8 cellular contexts compared by ENCODE assay signal in the genomic region with DNA sequence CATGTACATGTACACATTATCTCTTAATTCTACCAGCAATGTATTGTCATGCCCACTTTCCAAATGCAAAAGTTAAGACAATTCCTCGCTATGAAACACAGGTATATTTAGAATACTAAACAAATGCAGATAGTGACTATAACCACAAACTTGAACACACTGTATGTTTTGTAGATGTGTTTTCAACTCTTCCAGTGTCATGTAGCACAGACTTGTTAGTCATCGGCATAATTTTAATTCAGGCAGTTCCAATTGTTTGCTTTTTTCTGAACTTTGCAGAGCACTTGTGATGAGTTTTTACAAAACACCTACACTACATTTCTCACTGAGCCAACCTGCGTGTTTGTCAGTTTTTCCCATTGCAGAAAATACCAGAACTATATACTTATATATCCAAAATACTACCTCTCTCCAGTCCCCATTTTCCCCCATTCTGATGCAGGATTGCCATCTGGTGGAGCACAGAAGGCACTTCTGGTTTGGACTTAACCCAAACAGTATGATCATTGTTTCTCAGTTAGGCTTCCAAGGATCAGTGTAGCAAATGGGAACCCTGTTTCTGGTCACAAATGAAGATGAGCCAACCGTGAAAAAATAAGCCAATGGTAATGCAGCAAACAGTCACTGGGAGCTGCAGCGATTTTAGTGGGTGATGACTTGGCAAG.
DNase-seq lines count a peak whose midpoint lies in the region; ATAC-seq and TF ChIP-seq lines count a peak whose summit lies in the region.

No MANE protein-coding gene starts in this region.

- H3K27me3 ChIP-seq in cardiac muscle cell = no peaks in the 10 kb centered on the region

- POLR2A ChIA-PET in activated CD4-positive, alpha-beta T cell treated with anti-CD3 and anti-CD28 coated beads for 36 hours (lab: Charles Lee) = no interaction called here
- POLR2A ChIA-PET in activated CD4-positive, alpha-beta T cell treated with anti-CD3 and anti-CD28 coated beads, Interleukin-2, amount 10 ng/mL, durations not matched to agents 7 days and 5 days (lab: Charles Lee) = no interaction called here

- no peak overlapping the region for H3K4me3 Mint-ChIP-seq in activated CD4-positive, alpha-beta T cell treated with anti-CD3 and anti-CD28 coated beads for 36 hours
- no peak overlapping the region for H3K4me3 Mint-ChIP-seq in activated CD4-positive, alpha-beta T cell treated with anti-CD3 and anti-CD28 coated beads, Interleukin-2, amount 10 ng/mL, durations not matched to agents 7 days and 5 days

- H3K9me3 Mint-ChIP-seq in activated CD4-positive, alpha-beta T cell treated with anti-CD3 and anti-CD28 coated beads for 36 hours (ENCODE audit: low read depth) = no peaks in the 10 kb centered on the region
- no peaks in the 10 kb centered on the region for H3K9me3 Mint-ChIP-seq in activated CD4-positive, alpha-beta T cell treated with anti-CD3 and anti-CD28 coated beads, Interleukin-2, amount 10 ng/mL, durations not matched to agents 7 days and 5 days

- H3K4me3 ChIP-seq in cardiac muscle cell (no peak overlapping the region), skeletal muscle cell (ENCODE audit: low read depth, low read length) (no peak overlapping the region)

- H3K9me3 ChIP-seq in cardiac muscle cell (ENCODE audit: low read depth) = no peaks in the 10 kb centered on the region

- H3K36me3 Mint-ChIP-seq in activated CD4-positive, alpha-beta T cell treated with anti-CD3 and anti-CD28 coated beads for 36 hours (ENCODE audit: low read depth) = no peaks in the 10 kb centered on the region
- no peaks in the 10 kb centered on the region for H3K36me3 Mint-ChIP-seq in activated CD4-positive, alpha-beta T cell treated with anti-CD3 and anti-CD28 coated beads, Interleukin-2, amount 10 ng/mL, durations not matched to agents 7 days and 5 days (ENCODE audit: low read depth)

- H3K36me3 ChIP-seq in cardiac muscle cell = no peaks in the 10 kb centered on the region

- no peak for ATAC-seq in activated CD4-positive, alpha-beta T cell treated with anti-CD3 and anti-CD28 coated beads for 36 hours
- no peak for ATAC-seq in GM19455 (IDR thresholded peaks at IDR 0.05; ENCODE audit: unreplicated experiment)
- ATAC-seq in HG03175 (IDR thresholded peaks at IDR 0.05; ENCODE audit: unreplicated experiment) = no peak

- no peak overlapping the region for H3K27ac Mint-ChIP-seq in activated CD4-positive, alpha-beta T cell treated with anti-CD3 and anti-CD28 coated beads for 36 hours
- no peak overlapping the region for H3K27ac Mint-ChIP-seq in activated CD4-positive, alpha-beta T cell treated with anti-CD3 and anti-CD28 coated beads, Interleukin-2, amount 10 ng/mL, durations not matched to agents 7 days and 5 days

- peak; percentile 87 for TF ChIP-seq CTCF in cardiac muscle cell (IDR thresholded peaks at IDR 0.05; ENCODE audit: low read depth, low read length)

- no peaks in the 10 kb centered on the region for H3K4me1 Mint-ChIP-seq in activated CD4-positive, alpha-beta T cell treated with anti-CD3 and anti-CD28 coated beads for 36 hours
- no peaks in the 10 kb centered on the region for H3K4me1 Mint-ChIP-seq in activated CD4-positive, alpha-beta T cell treated with anti-CD3 and anti-CD28 coated beads, Interleukin-2, amount 10 ng/mL, durations not matched to agents 7 days and 5 days

- intact Hi-C loops in activated CD4-positive, alpha-beta T cell treated with anti-CD3 and anti-CD28 coated beads for 36 hours (cut with DNase I, micrococcal nuclease) = loop anchor here in 1 of 2 experiments (2.0 kb wide), 1 partner anchor 140 kb away; no protein-coding TSS in a partner anchor

- H3K27me3 Mint-ChIP-seq in activated CD4-positive, alpha-beta T cell treated with anti-CD3 and anti-CD28 coated beads for 36 hours = no peaks in the 10 kb centered on the region
- no peaks in the 10 kb centered on the region for H3K27me3 Mint-ChIP-seq in activated CD4-positive, alpha-beta T cell treated with anti-CD3 and anti-CD28 coated beads, Interleukin-2, amount 10 ng/mL, durations not matched to agents 7 days and 5 days

- no peak overlapping the region for H3K27ac ChIP-seq in cardiac muscle cell

- CTCF ChIA-PET in activated CD4-positive, alpha-beta T cell treated with anti-CD3 and anti-CD28 coated beads for 36 hours (lab: Charles Lee) = no interaction called here
- CTCF ChIA-PET in activated CD4-positive, alpha-beta T cell treated with anti-CD3 and anti-CD28 coated beads, Interleukin-2, amount 10 ng/mL, durations not matched to agents 7 days and 5 days (lab: Charles Lee) = interaction anchor here (0.6 kb wide), 1 partner anchor 50 kb away, joined by 4 read pairs; no protein-coding TSS in a partner anchor

- H3K4me1 ChIP-seq in cardiac muscle cell (ENCODE audit: low read depth) = no peaks in the 10 kb centered on the region

- peak; percentile 7 for DNase-seq in activated CD4-positive, alpha-beta T cell treated with anti-CD3 and anti-CD28 coated beads for 36 hours
- no peak for DNase-seq in activated CD4-positive, alpha-beta T cell treated with anti-CD3 and anti-CD28 coated beads, Interleukin-2, amount 10 ng/mL, durations not matched to agents 7 days and 5 days
- DNase-seq in NCI-H1105 (lab: John Stamatoyannopoulos, UW) (peak; percentile 54), UCSD-AML1 (lab: John Stamatoyannopoulos, UW; ENCODE audit: unreplicated experiment) (peak; percentile 5), cardiac muscle cell (ENCODE audit: low read depth in 1 of 2, low spot score in 1 of 2) (peak; percentile 67 to 86), skeletal muscle cell (ENCODE audit: low read depth) (peak; percentile 55)
